ENCODE assay signal across 9 cellular contexts in the genomic region with DNA sequence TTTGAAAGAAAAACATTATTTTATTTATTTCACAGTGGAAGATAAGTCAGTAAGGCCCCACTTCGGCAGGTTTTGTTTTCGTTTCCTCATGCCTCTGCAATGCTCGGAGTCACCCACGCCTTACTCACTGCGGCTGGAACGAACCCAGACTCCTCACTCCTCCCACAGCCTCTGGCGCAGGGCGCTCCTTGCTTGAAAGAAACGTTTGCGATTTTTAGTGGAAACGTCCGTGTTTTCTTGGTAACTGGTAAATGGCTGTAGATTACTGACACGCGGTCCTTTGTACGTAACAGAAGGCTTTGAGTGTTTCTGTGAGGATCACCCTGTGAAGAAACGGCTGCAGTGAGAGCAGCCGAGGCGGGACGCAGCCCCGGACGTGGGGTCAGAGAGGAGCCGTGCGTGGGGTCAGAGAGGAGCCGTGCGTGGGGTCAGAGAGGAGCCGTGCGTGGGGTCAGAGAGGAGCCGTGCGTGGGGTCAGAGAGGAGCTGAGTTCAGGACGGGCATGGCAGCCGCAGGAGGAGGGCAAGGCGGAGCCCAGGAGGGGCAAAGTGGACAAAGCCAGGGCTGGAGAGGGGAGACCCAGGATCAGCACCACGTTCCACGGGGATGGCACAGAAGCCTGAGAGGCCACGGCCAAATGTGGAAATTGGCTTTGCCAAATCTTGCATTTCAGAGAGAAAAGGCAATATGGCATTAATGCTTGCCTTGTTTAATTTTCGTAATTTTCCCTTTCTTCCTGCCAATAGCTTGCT.
A peak's percentile ranks its signal among the peaks of the same experiment; 100 is the strongest.
DNase-seq lines count a peak whose midpoint lies in the region; ATAC-seq and TF ChIP-seq lines count a peak whose summit lies in the region.
"Had no signal": no experiment of that assay in that cellular context is flagged by ENCODE, and none has a peak within 500 bp of the region (broad histone marks: within the 10 kb centered on the region; RNA-seq: fewer than 3 reads in every experiment).

No MANE protein-coding gene starts in this region.

- no peaks in the 10 kb centered on the region for H3K9me3 ChIP-seq in HEK293 (ENCODE audit: control insufficient read depth, insufficient read depth, low read depth, low read length)
- H3K9me3 ChIP-seq in body of pancreas, result no peaks in the 10 kb centered on the region
- peaks cover 0 to 2% (median 0%) of the 10 kb centered on the region in 5 donors for H3K9me3 ChIP-seq in subcutaneous abdominal adipose tissue (ENCODE audit: control insufficient read depth in 5 of 5, low read length in 5 of 5)

- no peak for TF ChIP-seq POLR2A in body of pancreas (IDR thresholded peaks at IDR 0.05)

- no peak overlapping the region for H3K27ac ChIP-seq in HEK293 (ENCODE audit: extremely low read depth, low read depth, low read length)
- H3K27ac ChIP-seq in body of pancreas, result peak overlapping the region in 2 of 4 donors; percentile 23 to 24
- H3K27ac ChIP-seq in subcutaneous abdominal adipose tissue (ENCODE audit: low read depth, low read length), result peak overlapping the region; percentile 65

- POLR2A ChIA-PET in HEK293 (lab: Yijun Ruan, JAX), result no interaction called here
- POLR2A ChIA-PET in WTC11 (lab: Charles Lee), result no interaction called here

- H3K4me3 ChIP-seq in HEK293 (ENCODE audit: low read depth, low read length) (peak overlapping the region; percentile 38), body of pancreas (no peak overlapping the region), subcutaneous abdominal adipose tissue (ENCODE audit: low read depth in 1 of 5, low read length in 5 of 5) (peak overlapping the region in 4 of 5 donors; percentile 31 to 44 (median 36))

- H3K9ac ChIP-seq in subcutaneous abdominal adipose tissue (ENCODE audit: low read length in 5 of 5), result no peak overlapping the region

- H3K4me1 ChIP-seq in HEK293 (ENCODE audit: control insufficient read depth, insufficient read depth, low read length) (0 out of 2 replicates have a peak, but pooled peaks cover 2% of the 10 kb centered on the region), body of pancreas (no peaks in the 10 kb centered on the region), subcutaneous abdominal adipose tissue (ENCODE audit: control insufficient read depth in 5 of 5, insufficient read depth in 5 of 5, low read length in 5 of 5) (peaks cover 0 to 13% (median 6%) of the 10 kb centered on the region in 5 donors)

- no peaks in the 10 kb centered on the region for H3K4me1 Mint-ChIP-seq in WTC11

- H3K9me3 Mint-ChIP-seq in WTC11, result no peaks in the 10 kb centered on the region

- no peaks in the 10 kb centered on the region for H3K36me3 Mint-ChIP-seq in WTC11

- H3K27ac Mint-ChIP-seq in WTC11, result no peak overlapping the region

- 81 to 86% methylated on average over 35 to 36 of the region's 36 CpGs for WGBS in body of pancreas, 2 donors

- intact Hi-C loops in body of pancreas (cut with DNase I), result no loop called here
- intact Hi-C loops in left colon (cut with DNase I, micrococcal nuclease), result no loop called here

- H3K27me3 ChIP-seq in body of pancreas (no peaks in the 10 kb centered on the region), subcutaneous abdominal adipose tissue (ENCODE audit: control insufficient read depth in 5 of 5, insufficient read depth in 4 of 5, low read length in 5 of 5) (no peaks in the 10 kb centered on the region)

- H3K36me3 ChIP-seq in HEK293 (ENCODE audit: control insufficient read depth in 2 of 2, insufficient read depth in 1 of 2, low read length in 2 of 2), result no peaks in the 10 kb centered on the region
- H3K36me3 ChIP-seq in body of pancreas (replicated peaks in 1 of 2; ENCODE audit: insufficient read depth in 1 of 2, low read depth in 2 of 2), result no peaks in the 10 kb centered on the region
- peaks cover 0 to 2% (median 0%) of the 10 kb centered on the region in 5 donors for H3K36me3 ChIP-seq in subcutaneous abdominal adipose tissue (ENCODE audit: control insufficient read depth in 5 of 5, insufficient read depth in 5 of 5, low read length in 5 of 5)

- CTCF ChIA-PET in HEK293 (lab: Yijun Ruan, JAX), result interaction anchor here (0.6 kb wide), 1 partner anchor 839 kb away, joined by 3 read pairs; the partner anchor contains the start of gene DLL1
- CTCF ChIA-PET in WTC11 (lab: Charles Lee), result no interaction called here

- TF ChIP-seq CTCF in HEK293 (tag by site-specific recombination; IDR thresholded peaks at IDR 0.05) (no peak), body of pancreas (IDR thresholded peaks at IDR 0.05) (no peak), WTC11 (IDR thresholded peaks at IDR 0.05) (no peak)

- H3K27me3 Mint-ChIP-seq in WTC11 (ENCODE audit: low read depth), result no peaks in the 10 kb centered on the region

- peak; percentile 28 to 40 (median 36) for DNase-seq in body of pancreas
- peak; percentile 35 to 59 for DNase-seq in left colon
- DNase-seq in WTC11 (ENCODE audit: low spot score), result no peak
- DNase-seq: activated effector memory CD4-positive, alpha-beta T cell treated with anti-CD3 and anti-CD28 coated beads, Interleukin-2, amount 50 U/mL, for 16 hours had no signal

- ATAC-seq in body of pancreas (peak; percentile 40), left colon (no peak), HG03097 (IDR thresholded peaks at IDR 0.05; ENCODE audit: low FRiP score, unreplicated experiment) (no peak), HG03565 (IDR thresholded peaks at IDR 0.05; ENCODE audit: unreplicated experiment) (no peak), GM21825 (IDR thresholded peaks at IDR 0.05; ENCODE audit: unreplicated experiment) (no peak), WTC11 (no peak)

- no peak overlapping the region for H3K4me3 Mint-ChIP-seq in WTC11

TF ChIP-seq in HEK293, 187 proteins besides CTCF, POLR2A, EP300 and RAD21 (continues in another document):
- TF ChIP-seq ZSCAN4 (tag by site-specific recombination; IDR thresholded peaks at IDR 0.05) (no peak), WT1 (tag by site-specific recombination; IDR thresholded peaks at IDR 0.05) (no peak), SP7 (tag by site-specific recombination; IDR thresholded peaks at IDR 0.05) (no peak), ZNF621 (tag by site-specific recombination; IDR thresholded peaks at IDR 0.05) (no peak), ZNF140 (tag by site-specific recombination; IDR thresholded peaks at IDR 0.05) (no peak), KLF1 (tag by site-specific recombination; IDR thresholded peaks at IDR 0.05) (no peak), SP2 (tag by site-specific recombination; IDR thresholded peaks at IDR 0.05) (no peak), SP3 (tag by site-specific recombination; IDR thresholded peaks at IDR 0.05) (no peak), OSR2 (tag by site-specific recombination; IDR thresholded peaks at IDR 0.05) (no peak), ZNF175 (tag by site-specific recombination; IDR thresholded peaks at IDR 0.05) (no peak)
- TF ChIP-seq, protein P1, sequence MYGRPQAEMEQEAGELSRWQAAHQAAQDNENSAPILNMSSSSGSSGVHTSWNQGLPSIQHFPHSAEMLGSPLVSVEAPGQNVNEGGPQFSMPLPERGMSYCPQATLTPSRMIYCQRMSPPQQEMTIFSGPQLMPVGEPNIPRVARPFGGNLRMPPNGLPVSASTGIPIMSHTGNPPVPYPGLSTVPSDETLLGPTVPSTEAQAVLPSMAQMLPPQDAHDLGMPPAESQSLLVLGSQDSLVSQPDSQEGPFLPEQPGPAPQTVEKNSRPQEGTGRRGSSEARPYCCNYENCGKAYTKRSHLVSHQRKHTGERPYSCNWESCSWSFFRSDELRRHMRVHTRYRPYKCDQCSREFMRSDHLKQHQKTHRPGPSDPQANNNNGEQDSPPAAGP (tag by site-specific recombination; IDR thresholded peaks at IDR 0.05), result no peak

TF ChIP-seq in WTC11, 78 proteins besides CTCF, POLR2A, EP300 and RAD21 (continues in another document):
- TF ChIP-seq, protein P2, sequence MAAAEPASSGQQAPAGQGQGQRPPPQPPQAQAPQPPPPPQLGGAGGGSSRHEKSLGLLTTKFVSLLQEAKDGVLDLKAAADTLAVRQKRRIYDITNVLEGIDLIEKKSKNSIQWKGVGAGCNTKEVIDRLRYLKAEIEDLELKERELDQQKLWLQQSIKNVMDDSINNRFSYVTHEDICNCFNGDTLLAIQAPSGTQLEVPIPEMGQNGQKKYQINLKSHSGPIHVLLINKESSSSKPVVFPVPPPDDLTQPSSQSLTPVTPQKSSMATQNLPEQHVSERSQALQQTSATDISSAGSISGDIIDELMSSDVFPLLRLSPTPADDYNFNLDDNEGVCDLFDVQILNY (CRISPR knock-in tag; IDR thresholded peaks at IDR 0.05), result no peak
- TF ChIP-seq NFE2L1 (CRISPR knock-in tag; IDR thresholded peaks at IDR 0.05) (no peak), ETV6 (CRISPR knock-in tag; IDR thresholded peaks at IDR 0.05) (no peak), ESRRA (CRISPR knock-in tag; IDR thresholded peaks at IDR 0.05; ENCODE audit: borderline replicate concordance) (no peak)
- TF ChIP-seq, protein P3, sequence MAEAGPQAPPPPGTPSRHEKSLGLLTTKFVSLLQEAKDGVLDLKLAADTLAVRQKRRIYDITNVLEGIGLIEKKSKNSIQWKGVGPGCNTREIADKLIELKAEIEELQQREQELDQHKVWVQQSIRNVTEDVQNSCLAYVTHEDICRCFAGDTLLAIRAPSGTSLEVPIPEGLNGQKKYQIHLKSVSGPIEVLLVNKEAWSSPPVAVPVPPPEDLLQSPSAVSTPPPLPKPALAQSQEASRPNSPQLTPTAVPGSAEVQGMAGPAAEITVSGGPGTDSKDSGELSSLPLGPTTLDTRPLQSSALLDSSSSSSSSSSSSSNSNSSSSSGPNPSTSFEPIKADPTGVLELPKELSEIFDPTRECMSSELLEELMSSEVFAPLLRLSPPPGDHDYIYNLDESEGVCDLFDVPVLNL (CRISPR knock-in tag; IDR thresholded peaks at IDR 0.05; ENCODE audit: borderline replicate concordance, low read depth), result no peak

Comparison
In these comparisons a context has a peak if more than half of its experiments do, and no peak if none do; other contexts are left out.
1. H3K4me3 ChIP-seq: peak in HEK293 (single experiment) and subcutaneous abdominal adipose tissue (4 of 5); none in body of pancreas (0 of 2).